ENCODE assay signal across 21 cellular contexts in the genomic region with DNA sequence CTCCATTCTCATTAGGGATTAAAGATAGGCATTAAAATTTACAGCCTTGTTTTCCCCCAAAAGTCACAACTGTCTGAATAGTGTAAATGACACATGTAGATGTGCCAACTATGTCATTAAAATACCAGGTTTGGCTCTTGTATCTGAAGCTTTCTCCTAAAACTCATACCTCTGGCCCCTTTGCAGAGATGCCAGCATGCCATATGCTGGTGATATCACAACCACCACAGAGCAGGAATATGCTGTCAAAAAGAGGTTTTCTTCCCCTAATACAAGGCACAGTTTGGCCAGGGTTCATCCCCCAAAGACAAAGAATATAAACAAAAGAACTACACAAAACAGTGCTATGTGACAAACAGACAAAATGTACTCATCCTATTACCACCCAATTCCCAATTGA.
DNase-seq lines count a peak whose midpoint lies in the region; ATAC-seq, FAIRE-seq and TF ChIP-seq lines count a peak whose summit lies in the region.
"Had no signal": no experiment of that assay in that cellular context is flagged by ENCODE, and none has a peak within 500 bp of the region (broad histone marks: within the 10 kb centered on the region; RNA-seq: fewer than 3 reads in every experiment).

No MANE protein-coding gene starts in this region.

- H3K79me2 ChIP-seq in endothelial cell of umbilical vein (ENCODE audit: control insufficient read depth, insufficient read depth, low read length): peaks cover 15% of the 10 kb centered on the region

- H2AFZ ChIP-seq in endothelial cell of umbilical vein (ENCODE audit: low read depth, low read length): no peak overlapping the region
- H2AFZ ChIP-seq: GM23338 had no signal

- TF ChIP-seq POLR2A in breast epithelium (IDR thresholded peaks at IDR 0.05) (no peak), endothelial cell of umbilical vein (IDR thresholded peaks at IDR 0.05; ENCODE audit: low read depth, low read length) (no peak)

- peaks cover 72% of the 10 kb centered on the region for H3K36me3 Mint-ChIP-seq in MCF 10A (ENCODE audit: insufficient read depth, unreplicated experiment)
- H3K36me3 Mint-ChIP-seq in CD14-positive monocyte: peaks cover 77 to 80% of the 10 kb centered on the region in 2 donors
- H3K36me3 Mint-ChIP-seq in activated T-helper 17 cell treated with anti-CD3 and anti-CD28 coated beads, Interleukin-2, amount 50 U/mL, for 72 hours (ENCODE audit: low read depth): peaks cover 90% of the 10 kb centered on the region

- H3K4me3 ChIP-seq in breast epithelium (no peak overlapping the region), endothelial cell of umbilical vein (replicated peaks in 1 of 3; ENCODE audit: insufficient read depth in 1 of 3, low read depth in 1 of 3, low read length in 3 of 3) (no peak overlapping the region), WERI-Rb-1 (ENCODE audit: low read depth, low read length) (no peak overlapping the region)
- H3K4me3 ChIP-seq: GM23338, Peyer's patch, SJSA1 had no signal

- CTCF ChIA-PET in MCF 10A (lab: Yijun Ruan, JAX): no interaction called here
- CTCF ChIA-PET in endothelial cell of umbilical vein (lab: Charles Lee): no interaction called here

- TF ChIP-seq CTCF in MCF 10A (IDR thresholded peaks at IDR 0.05; ENCODE audit: unreplicated experiment) (no peak), breast epithelium (IDR thresholded peaks at IDR 0.05) (no peak), endothelial cell of umbilical vein (IDR thresholded peaks at IDR 0.05; ENCODE audit: extremely low read depth in 1 of 2, insufficient read depth in 1 of 2, low read depth in 1 of 2, low read length in 2 of 2) (no peak), WERI-Rb-1 (IDR thresholded peaks at IDR 0.05; ENCODE audit: low read depth, low read length) (no peak), CD14-positive monocyte (IDR thresholded peaks at IDR 0.05) (no peak)

- H3K4me3 Mint-ChIP-seq in MCF 10A (ENCODE audit: unreplicated experiment): no peak overlapping the region
- H3K4me3 Mint-ChIP-seq in CD14-positive monocyte: no peak overlapping the region
- H3K4me3 Mint-ChIP-seq in activated T-helper 17 cell treated with anti-CD3 and anti-CD28 coated beads, Interleukin-2, amount 50 U/mL, for 72 hours: no peak overlapping the region
- H3K4me3 Mint-ChIP-seq: GM23338 had no signal

- no peak overlapping the region for H3K4me2 ChIP-seq in endothelial cell of umbilical vein (ENCODE audit: insufficient read depth, low read length)
- H3K4me2 ChIP-seq: GM23338, KMS-11 had no signal

- peak overlapping the region in 1 of 2 donors; percentile 4 for H3K27ac ChIP-seq in breast epithelium
- H3K27ac ChIP-seq in endothelial cell of umbilical vein (ENCODE audit: insufficient read depth, low read depth, low read length): peak overlapping the region; percentile 36
- H3K27ac ChIP-seq in substantia nigra (ENCODE audit: low read depth, low read length, poor library complexity, severe bottlenecking): peak overlapping the region; percentile 26
- H3K27ac ChIP-seq in WERI-Rb-1: no peak overlapping the region
- H3K27ac ChIP-seq: KMS-11, Peyer's patch, SJSA1 had no signal

- H3K27me3 Mint-ChIP-seq in MCF 10A (ENCODE audit: insufficient read depth, unreplicated experiment) (no peaks in the 10 kb centered on the region), CD14-positive monocyte (ENCODE audit: low read depth in 3 of 3) (no peaks in the 10 kb centered on the region)
- H3K27me3 Mint-ChIP-seq in activated T-helper 17 cell treated with anti-CD3 and anti-CD28 coated beads, Interleukin-2, amount 50 U/mL, for 72 hours: no peaks in the 10 kb centered on the region

- DNase-seq in MCF 10A (ENCODE audit: unreplicated experiment) (no peak), breast epithelium (ENCODE audit: low spot score in 2 of 2) (no peak), NCI-H446 treated with DMSO at 0.1 percent for 48 hours (lab: John Stamatoyannopoulos, UW) (peak; percentile 11), endothelial cell of umbilical vein (ENCODE audit: low read depth, low spot score) (no peak), substantia nigra (lab: John Stamatoyannopoulos, UW) (peak in 1 of 49 donors; percentile 35), WERI-Rb-1 (no peak), CD14-positive monocyte (ENCODE audit: low spot score) (no peak)
- DNase-seq: 8988T, AML-193, DMS53, MV-4-11, NCI-H1105 treated with DMSO at 0.1 percent for 48 hours, NCI-H2029 treated with DMSO at 0.1 percent for 48 hours, NCI-H524 treated with DMSO at 0.1 percent for 48 hours, NCI-H82, Peyer's patch had no signal

- FAIRE-seq in endothelial cell of umbilical vein (lab: Jason Lieb, UNC): no peak
- FAIRE-seq: HTR-8/SVneo had no signal

- H3K27ac Mint-ChIP-seq in MCF 10A (ENCODE audit: low read depth, unreplicated experiment) (peak overlapping the region; percentile 31), CD14-positive monocyte (no peak overlapping the region)
- no peak overlapping the region for H3K27ac Mint-ChIP-seq in activated T-helper 17 cell treated with anti-CD3 and anti-CD28 coated beads, Interleukin-2, amount 50 U/mL, for 72 hours
- H3K27ac Mint-ChIP-seq: GM23338 had no signal

- POLR2A ChIA-PET in MCF 10A (lab: Yijun Ruan, JAX): interaction anchor here (1.7 kb wide), 1 partner anchor 88 kb away, joined by 3 read pairs; the partner anchor contains the start of gene TXNDC9
- POLR2A ChIA-PET in endothelial cell of umbilical vein (lab: Charles Lee): no interaction called here

- H3K9me3 ChIP-seq in breast epithelium: no peaks in the 10 kb centered on the region
- no peaks in the 10 kb centered on the region for H3K9me3 ChIP-seq in endothelial cell of umbilical vein (replicated peaks; ENCODE audit: control insufficient read depth, insufficient read depth, low read length)
- no peaks in the 10 kb centered on the region for H3K9me3 ChIP-seq in WERI-Rb-1 (ENCODE audit: severe bottlenecking)
- H3K9me3 ChIP-seq: Peyer's patch, SJSA1 had no signal

- no peaks in the 10 kb centered on the region for H3K9me3 Mint-ChIP-seq in MCF 10A (ENCODE audit: unreplicated experiment)
- no peaks in the 10 kb centered on the region for H3K9me3 Mint-ChIP-seq in CD14-positive monocyte
- no peaks in the 10 kb centered on the region for H3K9me3 Mint-ChIP-seq in activated T-helper 17 cell treated with anti-CD3 and anti-CD28 coated beads, Interleukin-2, amount 50 U/mL, for 72 hours
- H3K9me3 Mint-ChIP-seq: GM23338 had no signal

- H4K20me1 ChIP-seq in endothelial cell of umbilical vein (replicated peaks; ENCODE audit: control insufficient read depth, extremely low read depth, insufficient read depth, low read length): no peaks in the 10 kb centered on the region

- no peak overlapping the region for H3K9ac ChIP-seq in endothelial cell of umbilical vein (replicated peaks; ENCODE audit: extremely low read depth, insufficient read depth, low read length)
- H3K9ac ChIP-seq: KMS-11 had no signal

- intact Hi-C loops in MCF 10A (cut with micrococcal nuclease): no loop called here
- intact Hi-C loops in breast epithelium (cut with DNase I; ENCODE audit: low total_unique reads): no loop called here
- intact Hi-C loops in endothelial cell of umbilical vein (cut with micrococcal nuclease): loop anchor here (5.0 kb wide), 1 partner anchor 68 kb away; the partner anchor contains the start of gene REV1
- intact Hi-C loops in CD14-positive monocyte (cut with micrococcal nuclease): no loop called here

- no peaks in the 10 kb centered on the region for H3K4me1 ChIP-seq in breast epithelium
- peaks cover 16% of the 10 kb centered on the region for H3K4me1 ChIP-seq in endothelial cell of umbilical vein (ENCODE audit: control insufficient read depth, extremely low read depth, insufficient read depth, low read length)
- H3K4me1 ChIP-seq: Peyer's patch had no signal

- H3K9me1 ChIP-seq in endothelial cell of umbilical vein (replicated peaks; ENCODE audit: control insufficient read depth, extremely low read depth, insufficient read depth, low read length): no peaks in the 10 kb centered on the region

- BruUV-seq in MCF 10A (replicated peaks; lab: Mats Ljungman, UMichigan) (no TSS peak), endothelial cell of umbilical vein (replicated peaks; lab: Mats Ljungman, UMichigan) (no TSS peak)

- ATAC-seq in activated T-helper 17 cell treated with anti-CD3 and anti-CD28 coated beads, Interleukin-2, amount 50 U/mL, for 72 hours (replicated peaks): no peak
- ATAC-seq: GM23338 had no signal

- peaks cover 9% of the 10 kb centered on the region for H3K36me3 ChIP-seq in breast epithelium
- peaks cover 16 to 36% of the 10 kb centered on the region in 2 experiments for H3K36me3 ChIP-seq in endothelial cell of umbilical vein (ENCODE audit: control insufficient read depth in 2 of 2, extremely low read depth in 1 of 2, insufficient read depth in 2 of 2, low read length in 2 of 2)
- peaks cover 56% of the 10 kb centered on the region for H3K36me3 ChIP-seq in WERI-Rb-1

- H3K4me1 Mint-ChIP-seq in MCF 10A (ENCODE audit: insufficient read depth, unreplicated experiment) (peaks cover 15% of the 10 kb centered on the region), CD14-positive monocyte (no peaks in the 10 kb centered on the region)
- H3K4me1 Mint-ChIP-seq in activated T-helper 17 cell treated with anti-CD3 and anti-CD28 coated beads, Interleukin-2, amount 50 U/mL, for 72 hours: no peaks in the 10 kb centered on the region
- H3K4me1 Mint-ChIP-seq: GM23338 had no signal

- H3K27me3 ChIP-seq in breast epithelium (no peaks in the 10 kb centered on the region), endothelial cell of umbilical vein (ENCODE audit: control insufficient read depth in 2 of 2, insufficient read depth in 2 of 2, low read length in 2 of 2) (no peaks in the 10 kb centered on the region), WERI-Rb-1 (ENCODE audit: insufficient read depth, low read depth, severe bottlenecking) (no peaks in the 10 kb centered on the region)
- H3K27me3 ChIP-seq: Peyer's patch, SJSA1 had no signal

- dilution Hi-C loops in endothelial cell of umbilical vein (cut with MboI; ENCODE audit: extremely low pct_ligation_motif_present, low sequenced_read_pairs): no loop called here

TF ChIP-seq in endothelial cell of umbilical vein, 7 proteins besides CTCF, POLR2A, EP300 and RAD21:
- TF ChIP-seq POLR2AphosphoS5 (IDR thresholded peaks at IDR 0.05; ENCODE audit: insufficient read depth, low read depth, low read length) (no peak), MYC (IDR thresholded peaks at IDR 0.05; ENCODE audit: low read depth, low read length) (no peak), JUN (IDR thresholded peaks at IDR 0.05; ENCODE audit: borderline replicate concordance, insufficient read depth, insufficient read length, low read depth) (no peak), GATA2 (IDR thresholded peaks at IDR 0.05; ENCODE audit: insufficient read depth, insufficient read length, low read depth, low read length) (no peak), EZH2 (IDR thresholded peaks at IDR 0.05; ENCODE audit: borderline replicate concordance, low read depth, low read length, severe bottlenecking) (no peak), FOS (IDR thresholded peaks at IDR 0.05; ENCODE audit: borderline replicate concordance, insufficient read depth, low read length) (no peak)
- TF ChIP-seq, protein P1, sequence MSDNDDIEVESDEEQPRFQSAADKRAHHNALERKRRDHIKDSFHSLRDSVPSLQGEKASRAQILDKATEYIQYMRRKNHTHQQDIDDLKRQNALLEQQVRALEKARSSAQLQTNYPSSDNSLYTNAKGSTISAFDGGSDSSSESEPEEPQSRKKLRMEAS (IDR thresholded peaks at IDR 0.05; ENCODE audit: insufficient read depth, insufficient read length): no peak
